Comparison of ENCODE assay signal across 8 cellular contexts in genomic region chr16:58128181-58128631, GRCh38. TPM values are rescaled to one million over a fixed set of nuclear protein-coding genes. Genes with fewer than 3 reads are reported as not detected.
DNase-seq lines count a peak whose midpoint lies in the region; ATAC-seq, FAIRE-seq and TF ChIP-seq lines count a peak whose summit lies in the region.

No MANE protein-coding gene starts in this region.

- peak overlapping the region; percentile 97 for H3K4me3 Mint-ChIP-seq in T-helper 17 cell

- H3K4me1 Mint-ChIP-seq in T-helper 17 cell = peaks cover 46% of the 10 kb centered on the region

- H3K27ac ChIP-seq in gastroesophageal sphincter = peak overlapping the region; percentile 80 to 91 (median 90)

- FAIRE-seq in GM12892 (lab: Jason Lieb, UNC) = peak; percentile 42

- DNase-seq in GM12892 (ENCODE audit: insufficient read length) = no peak
- DNase-seq in T-helper 17 cell = no peak
- peak; percentile 30 for DNase-seq in retina
- DNase-seq in effector CD4-positive, alpha-beta T cell = no peak
- DNase-seq in NCI-H345 treated with DMSO at 0.1 percent for 48 hours (lab: John Stamatoyannopoulos, UW; ENCODE audit: unreplicated experiment) = no peak
- DNase-seq in NCI-H526 (lab: John Stamatoyannopoulos, UW) = no peak
- no peak for DNase-seq in T-helper 9 cell

- H3K9me3 ChIP-seq in T-helper 17 cell (ENCODE audit: control insufficient read depth, low read length, poor library complexity, severe bottlenecking) (no peaks in the 10 kb centered on the region), gastroesophageal sphincter (peaks cover 0 to 5% (median 0%) of the 10 kb centered on the region in 3 donors)

- 0 to 3% methylated on average over 5 to 6 of the region's 6 CpGs for WGBS in gastroesophageal sphincter (ENCODE audit: low coverage in 1 of 2), 2 donors

- no peak for TF ChIP-seq EP300 in gastroesophageal sphincter (IDR thresholded peaks at IDR 0.05)

- H3K4me3 ChIP-seq in gastroesophageal sphincter = peak overlapping the region; percentile 87 to 98

- TF ChIP-seq CTCF in gastroesophageal sphincter (IDR thresholded peaks at IDR 0.05) = no peak

- no peaks in the 10 kb centered on the region for H3K27me3 Mint-ChIP-seq in T-helper 17 cell

- TF ChIP-seq POLR2A in GM12892 (IDR thresholded peaks at IDR 0.05; ENCODE audit: low read depth, low read length) (no peak), gastroesophageal sphincter (IDR thresholded peaks at IDR 0.05) (no peak)

- ATAC-seq in T-helper 17 cell = no peak
- ATAC-seq in gastroesophageal sphincter = no peak

- H3K27ac Mint-ChIP-seq in T-helper 17 cell = peak overlapping the region; percentile 97

- peaks cover 2% of the 10 kb centered on the region for H3K36me3 Mint-ChIP-seq in T-helper 17 cell (ENCODE audit: low read depth)

- H3K4me1 ChIP-seq in gastroesophageal sphincter = peaks cover 0 to 51% (median 12%) of the 10 kb centered on the region in 3 donors

- no peaks in the 10 kb centered on the region for H3K27me3 ChIP-seq in gastroesophageal sphincter

- H3K36me3 ChIP-seq in gastroesophageal sphincter = no peaks in the 10 kb centered on the region

RNA-seq across cellular contexts. Expression of gene CFAP20, which starts 1.0 kb away (rescaled TPM):
- 31.1 TPM for polyA plus RNA-seq in GM12892 (2012; ENCODE audit: missing spikeins)
- 100 to 1,000 TPM; 121 to 195 TPM for total RNA-seq in T-helper 17 cell
- total RNA-seq in gastroesophageal sphincter = 10 to 100 TPM; 14.8 to 48.3 (median 25.7) TPM
